In genomic region chr1:225746361-225747179, GRCh38 we compare ENCODE assay signal across 8 cellular contexts. TPM values are rescaled to one million over a fixed set of nuclear protein-coding genes. Genes with fewer than 3 reads are reported as not detected.
DNase-seq lines count a peak whose midpoint lies in the region; ATAC-seq and TF ChIP-seq lines count a peak whose summit lies in the region.

No MANE protein-coding gene starts in this region.

- no peaks in the 10 kb centered on the region for H3K9me3 Mint-ChIP-seq in WTC11

- peak overlapping the region; percentile 65 for H3K27ac Mint-ChIP-seq in WTC11

- peaks cover 29% of the 10 kb centered on the region for H3K4me1 Mint-ChIP-seq in WTC11

- H3K9me3 ChIP-seq in left ventricle myocardium inferior (replicated peaks) = no peaks in the 10 kb centered on the region
- H3K9me3 ChIP-seq in psoas muscle = no peaks in the 10 kb centered on the region

- H3K27ac ChIP-seq in left ventricle myocardium inferior (replicated peaks) (peak overlapping the region; percentile 94), psoas muscle (peak overlapping the region; percentile 85)

- 30 to 33% (median 33%) methylated on average over 18 of the region's 18 CpGs for WGBS in psoas muscle, 3 donors

- CTCF ChIA-PET in WTC11 (lab: Charles Lee) = interaction anchor here (0.7 to 2.8 kb wide), 13 partner anchors 9 to 276 kb away, joined by 3 to 31 read pairs (median 3); partner anchors contain the start of genes ENAH and SRP9

- no peaks in the 10 kb centered on the region for H3K36me3 Mint-ChIP-seq in WTC11

- no peaks in the 10 kb centered on the region for H3K27me3 ChIP-seq in left ventricle myocardium inferior (ENCODE audit: low read depth)
- H3K27me3 ChIP-seq in psoas muscle (ENCODE audit: insufficient read depth in 3 of 3, low read length in 2 of 3) = no peaks in the 10 kb centered on the region

- intact Hi-C loops in left ventricle myocardium inferior (cut with micrococcal nuclease) (no loop called here), psoas muscle (cut with DNase I) (no loop called here)

- H3K4me3 ChIP-seq in left ventricle myocardium inferior (peak overlapping the region; percentile 60), psoas muscle (peak overlapping the region; percentile 66)

- POLR2A ChIA-PET in WTC11 (lab: Charles Lee) = interaction anchor here (0.7 to 1.6 kb wide), 7 partner anchors 21 to 123 kb away, joined by 3 to 7 read pairs (median 5); partner anchors contain the start of gene ENAH

- peak; percentile 91 for ATAC-seq in WTC11
- peak; percentile 90 to 98 (median 93) for ATAC-seq in psoas muscle
- ATAC-seq in HG02642 (IDR thresholded peaks at IDR 0.05; ENCODE audit: poor library complexity, unreplicated experiment) = no peak

- peak overlapping the region; percentile 20 for H3K4me3 Mint-ChIP-seq in WTC11

- H3K4me1 ChIP-seq in left ventricle myocardium inferior (peaks cover 46% of the 10 kb centered on the region), psoas muscle (peaks cover 23% of the 10 kb centered on the region)

- H3K27me3 Mint-ChIP-seq in WTC11 (ENCODE audit: low read depth) = peaks cover 18% of the 10 kb centered on the region

- TF ChIP-seq CTCF in AG09319 (IDR thresholded peaks at IDR 0.05; ENCODE audit: low read depth, low read length) = peak; percentile 21
- no peak for TF ChIP-seq CTCF in WTC11 (IDR thresholded peaks at IDR 0.05)
- peak; percentile 50 for TF ChIP-seq CTCF in left ventricle myocardium inferior (IDR thresholded peaks at IDR 0.05; ENCODE audit: borderline replicate concordance)
- TF ChIP-seq CTCF in psoas muscle (IDR thresholded peaks at IDR 0.05) = no peak

- H3K36me3 ChIP-seq in left ventricle myocardium inferior (no peaks in the 10 kb centered on the region), psoas muscle (ENCODE audit: insufficient read depth in 1 of 2, low read depth in 1 of 2) (no peaks in the 10 kb centered on the region)

- DNase-seq in AG09319 (ENCODE audit: extremely low read depth, low read depth) = no peak
- DNase-seq in HuH-7 (ENCODE audit: low spot score) = peak; percentile 81
- peak; percentile 75 for DNase-seq in WTC11 (ENCODE audit: low spot score)
- peak; percentile 69 for DNase-seq in left ventricle myocardium inferior
- DNase-seq in psoas muscle = peak; percentile 60 to 76
- no peak for DNase-seq in SKM-1 (lab: John Stamatoyannopoulos, UW; ENCODE audit: unreplicated experiment)
- no peak for DNase-seq in NCI-H187 treated with DMSO at 0.1 percent for 48 hours (lab: John Stamatoyannopoulos, UW)

TF ChIP-seq in WTC11, 78 proteins besides CTCF, POLR2A, EP300 and RAD21 (continues in another document):
- TF ChIP-seq ZNF425 (CRISPR knock-in tag; conservative IDR thresholded peaks at IDR 0.05) = no peak
- TF ChIP-seq OVOL2 (CRISPR knock-in tag; IDR thresholded peaks at IDR 0.05; ENCODE audit: borderline replicate concordance) = no peak
- TF ChIP-seq ZNF416 (CRISPR knock-in tag; IDR thresholded peaks at IDR 0.05) = no peak
- TF ChIP-seq USF2 (CRISPR knock-in tag; IDR thresholded peaks at IDR 0.05) = no peak
- no peak for TF ChIP-seq RELA (CRISPR knock-in tag; IDR thresholded peaks at IDR 0.05; ENCODE audit: borderline replicate concordance)
- no peak for TF ChIP-seq NR3C1 (CRISPR knock-in tag; conservative IDR thresholded peaks at IDR 0.05; ENCODE audit: low read depth)
- peak; percentile 99 for TF ChIP-seq ZNF423 (CRISPR knock-in tag; IDR thresholded peaks at IDR 0.05)
- no peak for TF ChIP-seq FOXJ3 (CRISPR knock-in tag; IDR thresholded peaks at IDR 0.05; ENCODE audit: borderline replicate concordance)
- TF ChIP-seq GRHL2 (CRISPR knock-in tag; IDR thresholded peaks at IDR 0.05; ENCODE audit: insufficient replicate concordance, severe bottlenecking) = no peak
- no peak for TF ChIP-seq AR (CRISPR knock-in tag; IDR thresholded peaks at IDR 0.05)
- no peak for TF ChIP-seq SMAD4 (CRISPR knock-in tag; IDR thresholded peaks at IDR 0.05)
- TF ChIP-seq GTF2I (CRISPR knock-in tag; conservative IDR thresholded peaks at IDR 0.05) = no peak
- no peak for TF ChIP-seq CBFB (CRISPR knock-in tag; IDR thresholded peaks at IDR 0.05; ENCODE audit: low read depth)
- no peak for TF ChIP-seq TP53 (CRISPR knock-in tag; IDR thresholded peaks at IDR 0.05)
- TF ChIP-seq ZNF532 (CRISPR knock-in tag; IDR thresholded peaks at IDR 0.05; ENCODE audit: borderline replicate concordance) = no peak
- TF ChIP-seq SP1 (CRISPR knock-in tag; conservative IDR thresholded peaks at IDR 0.05) = no peak; the same call in 1 of the 2 replicates

RNA-seq across cellular contexts. Expression of gene SRP9, which starts 31.1 kb away (rescaled TPM):
- total RNA-seq in WTC11 (2021) (374 to 395 TPM (median 375 TPM) in 3 replicates), left ventricle myocardium inferior (205 TPM), psoas muscle (100 to 1,000 TPM; 137 to 199 (median 154) TPM)
- 100 to 1,000 TPM; 137 to 216 (median 143) TPM for polyA plus RNA-seq in psoas muscle

Comparison
In these comparisons a context has a peak if more than half of its experiments do, and no peak if none do; other contexts are left out.
1. DNase-seq: peak in HuH-7 (single experiment), WTC11 (single experiment), left ventricle myocardium inferior (single experiment) and psoas muscle (2 of 2); none in AG09319 (single experiment), SKM-1 (single experiment) and NCI-H187 treated with DMSO at 0.1 percent for 48 hours (single experiment).
2. CTCF ChIP-seq: peak in AG09319 (single experiment) and left ventricle myocardium inferior (single experiment); none in WTC11 (single experiment) and psoas muscle (single experiment).